Comparison of ENCODE assay signal across 23 cellular contexts in genomic region chr2:235850771-235851551, GRCh38.
"Had no signal": no experiment of that assay in that cellular context is flagged by ENCODE, and none has a peak within 500 bp of the region (broad histone marks: within the 10 kb centered on the region; RNA-seq: fewer than 3 reads in every experiment).

No MANE protein-coding gene starts in this region.

- H3K27me3 Mint-ChIP-seq: activated CD4-positive, alpha-beta memory T cell treated with anti-CD3 and anti-CD28 coated beads, Interleukin-2, amount 10 ng/mL, durations not matched to agents 7 days and 5 days; activated CD4-positive, alpha-beta T cell treated with anti-CD3 and anti-CD28 coated beads for 36 hours; activated naive CD8-positive, alpha-beta T cell treated with anti-CD3 and anti-CD28 coated beads, Interleukin-2, amount 50 U/mL, for 24 hours had no signal

- H3K36me3 ChIP-seq: ascending aorta, cardiac muscle cell, heart right ventricle, uterus had no signal

- H3K27me3 ChIP-seq: ascending aorta, cardiac muscle cell, heart right ventricle, testis, uterus had no signal

- DNase-seq: activated CD4-positive, alpha-beta memory T cell treated with anti-CD3 and anti-CD28 coated beads, Interleukin-2, amount 10 ng/mL, durations not matched to agents 7 days and 5 days; activated CD4-positive, alpha-beta T cell treated with anti-CD3 and anti-CD28 coated beads for 36 hours; activated naive CD4-positive, alpha-beta T cell treated with Interleukin-2 at 50 U/mL for 16 hours; activated naive CD8-positive, alpha-beta T cell treated with anti-CD3 and anti-CD28 coated beads, Interleukin-2, amount 50 U/mL, for 24 hours; effector CD4-positive, alpha-beta T cell; foreskin melanocyte; heart right ventricle; mucosa of descending colon; naive thymus-derived CD8-positive, alpha-beta T cell; psoas muscle; stimulated activated CD4-positive, alpha-beta T cell treated with anti-CD3 and anti-CD28 coated beads, Interleukin-4, amount 100 ng/mL, for 1 hour; stimulated activated CD8-positive, alpha-beta memory T cell treated with anti-CD3 and anti-CD28 coated beads, Interleukin-4, amount 100 ng/mL, for 48 hours; stimulated activated naive CD8-positive, alpha-beta T cell treated with anti-CD3 and anti-CD28 coated beads, Interleukin-15, amount 100 ng/mL, for 72 hours; SW 1271; T1000; testis; uterus had no signal

- FAIRE-seq: colon, endothelial cell of umbilical vein had no signal

- ATAC-seq: activated CD4-positive, alpha-beta T cell treated with anti-CD3 and anti-CD28 coated beads for 36 hours; activated naive CD8-positive, alpha-beta T cell treated with anti-CD3 and anti-CD28 coated beads, Interleukin-2, amount 50 U/mL, for 24 hours; heart right ventricle; mucosa of descending colon; naive thymus-derived CD8-positive, alpha-beta T cell; psoas muscle; stimulated activated naive CD8-positive, alpha-beta T cell treated with anti-CD3 and anti-CD28 coated beads, Interleukin-15, amount 100 ng/mL, for 72 hours had no signal

- H3K4me1 ChIP-seq: ascending aorta, psoas muscle, testis, uterus had no signal

- H3K9me3 ChIP-seq: ascending aorta, heart right ventricle, mucosa of descending colon, psoas muscle, testis, uterus had no signal

- H3K27ac ChIP-seq: ascending aorta, heart right ventricle, psoas muscle, testis, uterus, VCaP had no signal

- H3K27ac Mint-ChIP-seq: activated CD4-positive, alpha-beta memory T cell treated with anti-CD3 and anti-CD28 coated beads, Interleukin-2, amount 10 ng/mL, durations not matched to agents 7 days and 5 days; activated CD4-positive, alpha-beta T cell treated with anti-CD3 and anti-CD28 coated beads for 36 hours; activated naive CD8-positive, alpha-beta T cell treated with anti-CD3 and anti-CD28 coated beads, Interleukin-2, amount 50 U/mL, for 24 hours; naive thymus-derived CD8-positive, alpha-beta T cell; stimulated activated naive CD8-positive, alpha-beta T cell treated with anti-CD3 and anti-CD28 coated beads, Interleukin-15, amount 100 ng/mL, for 72 hours had no signal

- H3K4me3 ChIP-seq: ascending aorta, cardiac muscle cell, heart right ventricle, lung, mucosa of descending colon, psoas muscle, testis, uterus had no signal

- H3K36me3 Mint-ChIP-seq: naive thymus-derived CD8-positive, alpha-beta T cell had no signal

- H3K4me1 Mint-ChIP-seq: activated CD4-positive, alpha-beta memory T cell treated with anti-CD3 and anti-CD28 coated beads, Interleukin-2, amount 10 ng/mL, durations not matched to agents 7 days and 5 days; activated CD4-positive, alpha-beta T cell treated with anti-CD3 and anti-CD28 coated beads for 36 hours; activated naive CD8-positive, alpha-beta T cell treated with anti-CD3 and anti-CD28 coated beads, Interleukin-2, amount 50 U/mL, for 24 hours; naive thymus-derived CD8-positive, alpha-beta T cell; stimulated activated naive CD8-positive, alpha-beta T cell treated with anti-CD3 and anti-CD28 coated beads, Interleukin-15, amount 100 ng/mL, for 72 hours had no signal

- H3K9me3 Mint-ChIP-seq: activated CD4-positive, alpha-beta memory T cell treated with anti-CD3 and anti-CD28 coated beads, Interleukin-2, amount 10 ng/mL, durations not matched to agents 7 days and 5 days; activated naive CD8-positive, alpha-beta T cell treated with anti-CD3 and anti-CD28 coated beads, Interleukin-2, amount 50 U/mL, for 24 hours; naive thymus-derived CD8-positive, alpha-beta T cell; stimulated activated naive CD8-positive, alpha-beta T cell treated with anti-CD3 and anti-CD28 coated beads, Interleukin-15, amount 100 ng/mL, for 72 hours had no signal

- H3K4me3 Mint-ChIP-seq: activated CD4-positive, alpha-beta memory T cell treated with anti-CD3 and anti-CD28 coated beads, Interleukin-2, amount 10 ng/mL, durations not matched to agents 7 days and 5 days; activated CD4-positive, alpha-beta T cell treated with anti-CD3 and anti-CD28 coated beads for 36 hours; activated naive CD8-positive, alpha-beta T cell treated with anti-CD3 and anti-CD28 coated beads, Interleukin-2, amount 50 U/mL, for 24 hours; naive thymus-derived CD8-positive, alpha-beta T cell; stimulated activated naive CD8-positive, alpha-beta T cell treated with anti-CD3 and anti-CD28 coated beads, Interleukin-15, amount 100 ng/mL, for 72 hours had no signal
